In genomic region chr6:12260458-12261041, GRCh38 we compare ENCODE assay signal across 17 cellular contexts. TPM values are rescaled to one million over a fixed set of nuclear protein-coding genes. Genes with fewer than 3 reads are reported as not detected.
DNase-seq lines count a peak whose midpoint lies in the region; ATAC-seq, FAIRE-seq and TF ChIP-seq lines count a peak whose summit lies in the region.
"Had no signal": no experiment of that assay in that cellular context is flagged by ENCODE, and none has a peak within 500 bp of the region (broad histone marks: within the 10 kb centered on the region; RNA-seq: fewer than 3 reads in every experiment).

No MANE protein-coding gene starts in this region.

- no peaks in the 10 kb centered on the region for H3K27me3 ChIP-seq in duodenal mucosa (ENCODE audit: control insufficient read depth in 1 of 2, insufficient read depth in 2 of 2, low read length in 2 of 2)
- no peaks in the 10 kb centered on the region for H3K27me3 ChIP-seq in pancreas
- H3K27me3 ChIP-seq: BLaER1 had no signal

- H3K36me3 ChIP-seq in duodenal mucosa (ENCODE audit: control insufficient read depth in 1 of 2, insufficient read depth in 2 of 2, low read length in 2 of 2) = no peaks in the 10 kb centered on the region
- H3K36me3 ChIP-seq in pancreas = no peaks in the 10 kb centered on the region
- H3K36me3 ChIP-seq: BLaER1 had no signal

- H3K4me1 ChIP-seq in duodenal mucosa (ENCODE audit: control insufficient read depth in 1 of 2, insufficient read depth in 2 of 2, low read length in 2 of 2) (peaks cover 12 to 35% of the 10 kb centered on the region in 2 donors), pancreas (peaks cover 0 to 7% (median 7%) of the 10 kb centered on the region in 3 donors)
- H3K4me1 ChIP-seq: BLaER1 had no signal

- WGBS in pancreas, 2 donors = 87 to 94% methylated on average over 2 of the region's 2 CpGs

- H3K4me3 ChIP-seq in duodenal mucosa (ENCODE audit: low read depth in 1 of 2, low read length in 2 of 2) (peak overlapping the region in 1 of 2 donors; percentile 63), pancreas (no peak overlapping the region)
- H3K4me3 ChIP-seq: BLaER1 had no signal

- peak; percentile 59 for DNase-seq in NOMO-1 treated with DMSO at 0.1 percent for 48 hours (lab: John Stamatoyannopoulos, UW; ENCODE audit: unreplicated experiment)
- DNase-seq in NOMO-1 treated with dmso at 0.1 percent for 144 hours (lab: John Stamatoyannopoulos, UW; ENCODE audit: unreplicated experiment) = no peak
- no peak for DNase-seq in pancreas
- DNase-seq in SW 1271 (lab: John Stamatoyannopoulos, UW) = no peak
- DNase-seq in cerebellum (ENCODE audit: low spot score) = no peak
- DNase-seq: 8988T; AML-193; CD8-positive, alpha-beta memory T cell; DMS53; HCEC 1CT had no signal

- TF ChIP-seq CTCF in pancreas (IDR thresholded peaks at IDR 0.05) = no peak

- ATAC-seq in pancreas (no peak), HG02678 (IDR thresholded peaks at IDR 0.05; ENCODE audit: unreplicated experiment) (no peak), GM18858 (IDR thresholded peaks at IDR 0.05; ENCODE audit: unreplicated experiment) (no peak)

- peak; percentile 93 for FAIRE-seq in pancreas (lab: Jason Lieb, UNC)
- FAIRE-seq: GM19239, H1 had no signal

- H3K9ac ChIP-seq in duodenal mucosa (ENCODE audit: low read depth in 1 of 2, low read length in 2 of 2) = peak overlapping the region in 1 of 2 donors; percentile 59
- H3K9ac ChIP-seq: BLaER1 had no signal

- intact Hi-C loops in pancreas (cut with DNase I) = no loop called here

- peak overlapping the region; percentile 33 for H3K27ac ChIP-seq in duodenal mucosa (ENCODE audit: low read depth, low read length)
- H3K27ac ChIP-seq in pancreas = no peak overlapping the region
- H3K27ac ChIP-seq: BLaER1 had no signal

- H3K9me3 ChIP-seq in duodenal mucosa (ENCODE audit: control insufficient read depth in 1 of 2, low read length in 2 of 2) = no peaks in the 10 kb centered on the region
- no peaks in the 10 kb centered on the region for H3K9me3 ChIP-seq in pancreas
- H3K9me3 ChIP-seq: BLaER1 had no signal

RNA-seq across cellular contexts. Expression of gene EDN1, which starts 29.6 kb away (rescaled TPM):
- total RNA-seq in pancreas = 10 to 100 TPM in 2 of 6 donors, 1 to 10 TPM in 4; 2.4 to 16.0 (median 3.8) TPM
- polyA plus RNA-seq in pancreas = 1 to 10 TPM; 5.9 to 7.3 TPM
- 6.3 TPM for total RNA-seq in cerebellum
- polyA plus RNA-seq: CD8-positive, alpha-beta memory T cell; IgD-negative memory B cell had no signal
